ENCODE assay signal across 30 cellular contexts in the genomic region with DNA sequence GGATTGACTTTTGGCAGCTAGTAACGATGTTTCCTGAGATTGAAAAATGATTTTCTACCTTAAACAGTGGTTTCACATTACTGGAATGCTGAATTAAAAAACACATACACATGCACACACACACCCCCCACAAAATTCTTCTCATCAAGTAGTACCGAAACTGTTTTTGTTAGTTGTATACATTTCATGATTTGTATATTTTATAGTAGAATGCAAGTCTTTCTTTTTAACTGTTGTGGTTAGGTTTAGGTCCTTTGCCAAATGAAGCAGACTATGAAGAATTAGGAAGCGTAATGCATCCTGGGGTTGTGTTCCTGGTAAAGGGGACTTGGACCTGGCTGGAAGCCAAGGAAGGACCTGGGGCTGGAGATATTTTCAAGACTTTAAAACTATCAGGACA.
"Had no signal": no experiment of that assay in that cellular context is flagged by ENCODE, and none has a peak within 500 bp of the region (broad histone marks: within the 10 kb centered on the region; RNA-seq: fewer than 3 reads in every experiment).

No MANE protein-coding gene starts in this region.

- DNase-seq: activated CD4-positive, alpha-beta memory T cell treated with anti-CD3 and anti-CD28 coated beads for 36 hours; activated CD4-positive, alpha-beta T cell treated with anti-CD3 and anti-CD28 coated beads, Interleukin-2, amount 10 ng/mL, durations not matched to agents 24 days and 14 days; activated CD4-positive, CD25-positive, alpha-beta regulatory T cell treated with anti-CD3 and anti-CD28 coated beads, Interleukin-2, amount 50 U/mL, for 72 hours; activated CD8-positive, alpha-beta memory T cell treated with anti-CD3 and anti-CD28 coated beads, Interleukin-2, amount 50 U/mL, for 4 hours; activated effector memory CD4-positive, alpha-beta T cell treated with anti-CD3 and anti-CD28 coated beads, Interleukin-2, amount 50 U/mL, for 16 hours; activated naive CD4-positive, alpha-beta T cell treated with anti-CD3 and anti-CD28 coated beads, Interleukin-2, amount 10 ng/mL, durations not matched to agents 7 days and 5 days; activated naive CD8-positive, alpha-beta T cell treated with anti-CD3 and anti-CD28 coated beads, Interleukin-2, amount 10 ng/mL, durations not matched to agents 7 days and 5 days; activated T-cell treated with anti-CD3 and anti-CD28 coated beads, Interleukin-2, amount 50 U/mL, for 1 hour; colonic mucosa; effector CD8-positive, alpha-beta T cell; foreskin keratinocyte; heart right ventricle; islet precursor cell; left ventricle myocardium inferior; nephron progenitor cell; pancreas; stimulated activated CD4-positive, alpha-beta T cell treated with anti-CD3 and anti-CD28 coated beads, Interleukin-1b, Interleukin-23, amount 100 ng/mL, for 48 hours; stimulated activated CD4-positive, alpha-beta T cell treated with anti-CD3 and anti-CD28 coated beads, Interleukin-4, amount 100 ng/mL, for 4 hours; stimulated activated CD8-positive, alpha-beta memory T cell treated with anti-CD3 and anti-CD28 coated beads, Interleukin-4, amount 100 ng/mL, for 48 hours; stomach; T-helper 17 cell; T1000; upper lobe of right lung had no signal

- H3K4me3 Mint-ChIP-seq: activated CD4-positive, alpha-beta memory T cell treated with anti-CD3 and anti-CD28 coated beads for 36 hours; activated CD4-positive, alpha-beta T cell treated with anti-CD3 and anti-CD28 coated beads, Interleukin-2, amount 10 ng/mL, durations not matched to agents 24 days and 14 days; activated naive CD4-positive, alpha-beta T cell treated with anti-CD3 and anti-CD28 coated beads, Interleukin-2, amount 10 ng/mL, durations not matched to agents 7 days and 5 days; activated naive CD8-positive, alpha-beta T cell treated with anti-CD3 and anti-CD28 coated beads, Interleukin-2, amount 10 ng/mL, durations not matched to agents 7 days and 5 days; activated T-helper 1 cell treated with anti-CD3 and anti-CD28 coated beads, Interleukin-12 subunit alpha, Interleukin-12 subunit beta, Interleukin-2, Interleukin-4 antibody, amounts not matched to agents 30 ng/mL and 10 ng/mL and 1 ng/mL, durations not matched to agents 14 hours and 24 hours and 36 hours; nephron progenitor cell; stimulated activated memory B cell treated with anti-CD40 and anti-IgM and Interleukin-4, amounts not matched to agents 10 μg/mL and 1 μg/mL and 100 μg/mL, for 72 hours; T-helper 17 cell had no signal

- ATAC-seq: foreskin keratinocyte; heart right ventricle; pancreas; stimulated activated memory B cell treated with anti-CD40 and anti-IgM and Interleukin-4, amounts not matched to agents 10 μg/mL and 1 μg/mL and 100 μg/mL, for 72 hours; T-helper 17 cell; upper lobe of right lung had no signal

- H3K27ac ChIP-seq: ascending aorta, colonic mucosa, foreskin keratinocyte, heart right ventricle, left ventricle myocardium inferior, pancreas, right atrium auricular region, stomach, thyroid gland, upper lobe of right lung had no signal

- H3K27me3 ChIP-seq: ascending aorta, colonic mucosa, foreskin keratinocyte, heart right ventricle, pancreas, right atrium auricular region, stomach, thyroid gland, upper lobe of right lung had no signal

- H3K27me3 Mint-ChIP-seq: activated CD4-positive, alpha-beta memory T cell treated with anti-CD3 and anti-CD28 coated beads for 36 hours; stimulated activated memory B cell treated with anti-CD40 and anti-IgM and Interleukin-4, amounts not matched to agents 10 μg/mL and 1 μg/mL and 100 μg/mL, for 72 hours; T-helper 17 cell had no signal

- H3K36me3 ChIP-seq: ascending aorta, colonic mucosa, heart right ventricle, left ventricle myocardium inferior, pancreas, right atrium auricular region, stomach, thyroid gland, upper lobe of right lung had no signal

- H3K4me2 ChIP-seq: smooth muscle cell had no signal

- H3K9me3 ChIP-seq: ascending aorta, colonic mucosa, heart right ventricle, left ventricle myocardium inferior, pancreas, right atrium auricular region, stomach, thyroid gland, upper lobe of right lung had no signal

- H3K4me1 Mint-ChIP-seq: stimulated activated memory B cell treated with anti-CD40 and anti-IgM and Interleukin-4, amounts not matched to agents 10 μg/mL and 1 μg/mL and 100 μg/mL, for 72 hours had no signal

- H3K4me1 ChIP-seq: colonic mucosa, foreskin keratinocyte, pancreas, right atrium auricular region, stomach, upper lobe of right lung had no signal

- H3K27ac Mint-ChIP-seq: activated CD4-positive, alpha-beta memory T cell treated with anti-CD3 and anti-CD28 coated beads for 36 hours; activated CD4-positive, alpha-beta T cell treated with anti-CD3 and anti-CD28 coated beads, Interleukin-2, amount 10 ng/mL, durations not matched to agents 24 days and 14 days; activated naive CD4-positive, alpha-beta T cell treated with anti-CD3 and anti-CD28 coated beads, Interleukin-2, amount 10 ng/mL, durations not matched to agents 7 days and 5 days; activated naive CD8-positive, alpha-beta T cell treated with anti-CD3 and anti-CD28 coated beads, Interleukin-2, amount 10 ng/mL, durations not matched to agents 7 days and 5 days; activated T-helper 1 cell treated with anti-CD3 and anti-CD28 coated beads, Interleukin-12 subunit alpha, Interleukin-12 subunit beta, Interleukin-2, Interleukin-4 antibody, amounts not matched to agents 30 ng/mL and 10 ng/mL and 1 ng/mL, durations not matched to agents 14 hours and 24 hours and 36 hours; nephron progenitor cell; stimulated activated memory B cell treated with anti-CD40 and anti-IgM and Interleukin-4, amounts not matched to agents 10 μg/mL and 1 μg/mL and 100 μg/mL, for 72 hours; T-helper 17 cell had no signal

- H3K4me3 ChIP-seq: ascending aorta, colonic mucosa, heart right ventricle, left ventricle myocardium inferior, lung, pancreas, right atrium auricular region, smooth muscle cell, stomach, thyroid gland, upper lobe of right lung had no signal

- H3K36me3 Mint-ChIP-seq: activated CD4-positive, alpha-beta memory T cell treated with anti-CD3 and anti-CD28 coated beads for 36 hours; activated naive CD4-positive, alpha-beta T cell treated with anti-CD3 and anti-CD28 coated beads, Interleukin-2, amount 10 ng/mL, durations not matched to agents 7 days and 5 days; activated naive CD8-positive, alpha-beta T cell treated with anti-CD3 and anti-CD28 coated beads, Interleukin-2, amount 10 ng/mL, durations not matched to agents 7 days and 5 days; stimulated activated memory B cell treated with anti-CD40 and anti-IgM and Interleukin-4, amounts not matched to agents 10 μg/mL and 1 μg/mL and 100 μg/mL, for 72 hours had no signal

- H3K9me3 Mint-ChIP-seq: activated CD4-positive, alpha-beta T cell treated with anti-CD3 and anti-CD28 coated beads, Interleukin-2, amount 10 ng/mL, durations not matched to agents 24 days and 14 days; activated naive CD4-positive, alpha-beta T cell treated with anti-CD3 and anti-CD28 coated beads, Interleukin-2, amount 10 ng/mL, durations not matched to agents 7 days and 5 days; activated naive CD8-positive, alpha-beta T cell treated with anti-CD3 and anti-CD28 coated beads, Interleukin-2, amount 10 ng/mL, durations not matched to agents 7 days and 5 days; activated T-helper 1 cell treated with anti-CD3 and anti-CD28 coated beads, Interleukin-12 subunit alpha, Interleukin-12 subunit beta, Interleukin-2, Interleukin-4 antibody, amounts not matched to agents 30 ng/mL and 10 ng/mL and 1 ng/mL, durations not matched to agents 14 hours and 24 hours and 36 hours; nephron progenitor cell; stimulated activated memory B cell treated with anti-CD40 and anti-IgM and Interleukin-4, amounts not matched to agents 10 μg/mL and 1 μg/mL and 100 μg/mL, for 72 hours had no signal
